Comparison of ENCODE assay signal across 10 cellular contexts in genomic region chr17:17757391-17757791, GRCh38.
DNase-seq lines count a peak whose midpoint lies in the region; ATAC-seq and TF ChIP-seq lines count a peak whose summit lies in the region.
"Had no signal": no experiment of that assay in that cellular context is flagged by ENCODE, and none has a peak within 500 bp of the region (broad histone marks: within the 10 kb centered on the region; RNA-seq: fewer than 3 reads in every experiment).

No MANE protein-coding gene starts in this region.

- peak; percentile 26 for DNase-seq in stimulated activated CD4-positive, alpha-beta T cell treated with anti-CD3 and anti-CD28 coated beads, Interleukin-4, amount 100 ng/mL, for 1 hour
- DNase-seq in stimulated activated CD4-positive, alpha-beta T cell treated with anti-CD3 and anti-CD28 coated beads, Interleukin-2, amount 100 ng/mL, for 48 hours: no peak
- DNase-seq in NOMO-1 (lab: John Stamatoyannopoulos, UW; ENCODE audit: unreplicated experiment in 2 of 2): peak; percentile 35 to 44
- peak; percentile 69 for DNase-seq in activated naive CD8-positive, alpha-beta T cell treated with anti-CD3 and anti-CD28 coated beads, Interleukin-2, amount 10 ng/mL, durations not matched to agents 7 days and 5 days
- no peak for DNase-seq in thyroid gland
- no peak for DNase-seq in dedifferentiated amniotic fluid mesenchymal stem cell (ENCODE audit: extremely low spot score)
- DNase-seq in SK-N-SH: no peak
- no peak for DNase-seq in osteoblast (ENCODE audit: insufficient read length, low spot score, missing footprints)
- DNase-seq: PC-3 had no signal

- H3K27ac ChIP-seq in thyroid gland: peak overlapping the region in 2 of 3 donors; percentile 84 to 87
- peak overlapping the region in 1 of 2 experiments; percentile 58; a peak in 1 of 4 replicates for H3K27ac ChIP-seq in SK-N-SH (ENCODE audit: low read depth in 2 of 2, low read length in 1 of 2)
- H3K27ac ChIP-seq in osteoblast (ENCODE audit: low read depth, low read length): no peak overlapping the region
- H3K27ac ChIP-seq: left lung had no signal

- H3K9me3 Mint-ChIP-seq in activated naive CD8-positive, alpha-beta T cell treated with anti-CD3 and anti-CD28 coated beads, Interleukin-2, amount 10 ng/mL, durations not matched to agents 7 days and 5 days: no peaks in the 10 kb centered on the region

- TF ChIP-seq RAD21 in SK-N-SH (IDR thresholded peaks at IDR 0.05; ENCODE audit: low read length): no peak

- peaks cover 50% of the 10 kb centered on the region for H3K4me1 Mint-ChIP-seq in activated naive CD8-positive, alpha-beta T cell treated with anti-CD3 and anti-CD28 coated beads, Interleukin-2, amount 10 ng/mL, durations not matched to agents 7 days and 5 days

- no peak overlapping the region for H3K9ac ChIP-seq in SK-N-SH

- TF ChIP-seq EP300 in SK-N-SH (IDR thresholded peaks at IDR 0.05; ENCODE audit: borderline replicate concordance in 1 of 2, low read depth in 1 of 2, low read length in 1 of 2): no peak

- H3F3A ChIP-seq in SK-N-SH (replicated peaks; ENCODE audit: insufficient read depth): no peaks in the 10 kb centered on the region

- TF ChIP-seq POLR2A in thyroid gland (IDR thresholded peaks at IDR 0.05): no peak

- TF ChIP-seq CTCF in thyroid gland (IDR thresholded peaks at IDR 0.05) (no peak), SK-N-SH (IDR thresholded peaks at IDR 0.05) (no peak), osteoblast (IDR thresholded peaks at IDR 0.05; ENCODE audit: extremely low read depth, low read depth, low read length) (no peak)

- intact Hi-C loops in thyroid gland (cut with DNase I): no loop called here

- H3K4me3 Mint-ChIP-seq in activated naive CD8-positive, alpha-beta T cell treated with anti-CD3 and anti-CD28 coated beads, Interleukin-2, amount 10 ng/mL, durations not matched to agents 7 days and 5 days: peak overlapping the region; percentile 80

- CTCF ChIA-PET in SK-N-SH (lab: Yijun Ruan, JAX): interaction anchor here (1.2 to 1.5 kb wide), 2 partner anchors 12 to 18 kb away, joined by 3 to 4 read pairs; no protein-coding TSS in a partner anchor

- no peaks in the 10 kb centered on the region for H3K27me3 Mint-ChIP-seq in activated naive CD8-positive, alpha-beta T cell treated with anti-CD3 and anti-CD28 coated beads, Interleukin-2, amount 10 ng/mL, durations not matched to agents 7 days and 5 days

- H3K27ac Mint-ChIP-seq in activated naive CD8-positive, alpha-beta T cell treated with anti-CD3 and anti-CD28 coated beads, Interleukin-2, amount 10 ng/mL, durations not matched to agents 7 days and 5 days: peak overlapping the region; percentile 94

- 75 to 87% methylated on average over 10 to 15 of the region's 15 CpGs for WGBS in thyroid gland, 2 donors
- 92% methylated on average over 10 of the region's 15 CpGs for WGBS in SK-N-SH (ENCODE audit: low lambda C conversion rate)

- H4K20me1 ChIP-seq in SK-N-SH (ENCODE audit: insufficient read depth) (peaks cover 38% of the 10 kb centered on the region), osteoblast (ENCODE audit: insufficient read depth, low read length) (peaks cover 64% of the 10 kb centered on the region)

- POLR2A ChIA-PET in activated naive CD8-positive, alpha-beta T cell treated with anti-CD3 and anti-CD28 coated beads, Interleukin-2, amount 10 ng/mL, durations not matched to agents 7 days and 5 days (lab: Charles Lee): interaction anchor here (0.9 to 1.9 kb wide), 10 partner anchors 9 to 215 kb away, joined by 3 to 8 read pairs (median 4); partner anchors contain the start of genes DRC3, SREBF1 and TOM1L2
- POLR2A ChIA-PET in SK-N-SH (lab: Yijun Ruan, JAX): no interaction called here

- H3K36me3 Mint-ChIP-seq in activated naive CD8-positive, alpha-beta T cell treated with anti-CD3 and anti-CD28 coated beads, Interleukin-2, amount 10 ng/mL, durations not matched to agents 7 days and 5 days: peaks cover 2% of the 10 kb centered on the region

- H3K36me3 ChIP-seq in thyroid gland (no peaks in the 10 kb centered on the region), SK-N-SH (replicated peaks in 1 of 2; ENCODE audit: control insufficient read depth in 1 of 2, insufficient read depth in 2 of 2, low read length in 1 of 2) (peaks cover 0 to 2% of the 10 kb centered on the region in 2 experiments), osteoblast (ENCODE audit: insufficient read depth, low read length) (no peaks in the 10 kb centered on the region)
- H3K36me3 ChIP-seq: left lung had no signal

- H2AFZ ChIP-seq in SK-N-SH (ENCODE audit: low read depth): no peak overlapping the region
- H2AFZ ChIP-seq in osteoblast (ENCODE audit: low read length): no peak overlapping the region

- peak; percentile 74 for ATAC-seq in activated naive CD8-positive, alpha-beta T cell treated with anti-CD3 and anti-CD28 coated beads, Interleukin-2, amount 10 ng/mL, durations not matched to agents 7 days and 5 days (ENCODE audit: low read depth)
- ATAC-seq: left lung, PC-3 had no signal

- H3K9me2 ChIP-seq in SK-N-SH: no peaks in the 10 kb centered on the region

- no peaks in the 10 kb centered on the region for H3K27me3 ChIP-seq in thyroid gland
- no peaks in the 10 kb centered on the region for H3K27me3 ChIP-seq in SK-N-SH (ENCODE audit: insufficient read depth)
- H3K27me3 ChIP-seq in osteoblast (ENCODE audit: insufficient read depth, low read length): no peaks in the 10 kb centered on the region
- H3K27me3 ChIP-seq: left lung had no signal

- H3K9me3 ChIP-seq in thyroid gland: no peaks in the 10 kb centered on the region
- H3K9me3 ChIP-seq in SK-N-SH: no peaks in the 10 kb centered on the region
- no peaks in the 10 kb centered on the region for H3K9me3 ChIP-seq in osteoblast (ENCODE audit: low read depth, low read length)
- H3K9me3 ChIP-seq: left lung had no signal

- H3K4me3 ChIP-seq in thyroid gland (replicated peaks in 1 of 3): no peak overlapping the region
- no peak overlapping the region for H3K4me3 ChIP-seq in SK-N-SH (ENCODE audit: low read depth in 2 of 2, low read length in 1 of 2)
- no peak overlapping the region for H3K4me3 ChIP-seq in osteoblast (ENCODE audit: insufficient read depth, low read length)
- H3K4me3 ChIP-seq: left lung had no signal

- H3K4me1 ChIP-seq in thyroid gland (peaks cover 32 to 47% of the 10 kb centered on the region in 2 donors), SK-N-SH (ENCODE audit: control insufficient read depth in 1 of 2, insufficient read depth in 2 of 2, low read depth in 1 of 2, low read length in 1 of 2) (peaks cover 14 to 63% of the 10 kb centered on the region in 2 experiments; a peak in 2 of 4 replicates), osteoblast (ENCODE audit: insufficient read depth, low read length) (peaks cover 6% of the 10 kb centered on the region)

- no peak overlapping the region for H3K4me2 ChIP-seq in SK-N-SH
- H3K4me2 ChIP-seq in osteoblast (ENCODE audit: insufficient read depth, low read length): no peak overlapping the region

- peaks cover 52% of the 10 kb centered on the region; the same call in 1 of the 2 replicates for H3K79me2 ChIP-seq in SK-N-SH (ENCODE audit: insufficient read depth)
- peaks cover 91% of the 10 kb centered on the region for H3K79me2 ChIP-seq in osteoblast (ENCODE audit: insufficient read depth, low read length)

TF ChIP-seq in SK-N-SH, 30 proteins besides CTCF, POLR2A, EP300 and RAD21 (continues in another document):
- TF ChIP-seq, protein P1, sequence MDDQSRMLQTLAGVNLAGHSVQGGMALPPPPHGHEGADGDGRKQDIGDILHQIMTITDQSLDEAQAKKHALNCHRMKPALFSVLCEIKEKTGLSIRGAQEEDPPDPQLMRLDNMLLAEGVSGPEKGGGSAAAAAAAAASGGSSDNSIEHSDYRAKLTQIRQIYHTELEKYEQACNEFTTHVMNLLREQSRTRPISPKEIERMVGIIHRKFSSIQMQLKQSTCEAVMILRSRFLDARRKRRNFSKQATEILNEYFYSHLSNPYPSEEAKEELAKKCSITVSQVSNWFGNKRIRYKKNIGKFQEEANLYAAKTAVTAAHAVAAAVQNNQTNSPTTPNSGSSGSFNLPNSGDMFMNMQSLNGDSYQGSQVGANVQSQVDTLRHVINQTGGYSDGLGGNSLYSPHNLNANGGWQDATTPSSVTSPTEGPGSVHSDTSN (IDR thresholded peaks at IDR 0.05): no peak
- TF ChIP-seq FOXJ3 (CRISPR knock-in tag; IDR thresholded peaks at IDR 0.05): no peak
- TF ChIP-seq MEF2A (IDR thresholded peaks at IDR 0.05; ENCODE audit: borderline replicate concordance, low read depth): no peak
- TF ChIP-seq CHD2 (IDR thresholded peaks at IDR 0.05; ENCODE audit: low read length, partially characterized antibody): no peak
- TF ChIP-seq RCOR1 (IDR thresholded peaks at IDR 0.05; ENCODE audit: low read length): no peak
- TF ChIP-seq, protein P2, sequence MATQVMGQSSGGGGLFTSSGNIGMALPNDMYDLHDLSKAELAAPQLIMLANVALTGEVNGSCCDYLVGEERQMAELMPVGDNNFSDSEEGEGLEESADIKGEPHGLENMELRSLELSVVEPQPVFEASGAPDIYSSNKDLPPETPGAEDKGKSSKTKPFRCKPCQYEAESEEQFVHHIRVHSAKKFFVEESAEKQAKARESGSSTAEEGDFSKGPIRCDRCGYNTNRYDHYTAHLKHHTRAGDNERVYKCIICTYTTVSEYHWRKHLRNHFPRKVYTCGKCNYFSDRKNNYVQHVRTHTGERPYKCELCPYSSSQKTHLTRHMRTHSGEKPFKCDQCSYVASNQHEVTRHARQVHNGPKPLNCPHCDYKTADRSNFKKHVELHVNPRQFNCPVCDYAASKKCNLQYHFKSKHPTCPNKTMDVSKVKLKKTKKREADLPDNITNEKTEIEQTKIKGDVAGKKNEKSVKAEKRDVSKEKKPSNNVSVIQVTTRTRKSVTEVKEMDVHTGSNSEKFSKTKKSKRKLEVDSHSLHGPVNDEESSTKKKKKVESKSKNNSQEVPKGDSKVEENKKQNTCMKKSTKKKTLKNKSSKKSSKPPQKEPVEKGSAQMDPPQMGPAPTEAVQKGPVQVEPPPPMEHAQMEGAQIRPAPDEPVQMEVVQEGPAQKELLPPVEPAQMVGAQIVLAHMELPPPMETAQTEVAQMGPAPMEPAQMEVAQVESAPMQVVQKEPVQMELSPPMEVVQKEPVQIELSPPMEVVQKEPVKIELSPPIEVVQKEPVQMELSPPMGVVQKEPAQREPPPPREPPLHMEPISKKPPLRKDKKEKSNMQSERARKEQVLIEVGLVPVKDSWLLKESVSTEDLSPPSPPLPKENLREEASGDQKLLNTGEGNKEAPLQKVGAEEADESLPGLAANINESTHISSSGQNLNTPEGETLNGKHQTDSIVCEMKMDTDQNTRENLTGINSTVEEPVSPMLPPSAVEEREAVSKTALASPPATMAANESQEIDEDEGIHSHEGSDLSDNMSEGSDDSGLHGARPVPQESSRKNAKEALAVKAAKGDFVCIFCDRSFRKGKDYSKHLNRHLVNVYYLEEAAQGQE (IDR thresholded peaks at IDR 0.05; ENCODE audit: low read depth, low read length): no peak
- TF ChIP-seq GABPA (IDR thresholded peaks at IDR 0.05; ENCODE audit: low read depth): no peak
- no peak for TF ChIP-seq MAX (IDR thresholded peaks at IDR 0.05; ENCODE audit: low read depth)
- TF ChIP-seq RXRA (IDR thresholded peaks at IDR 0.05; ENCODE audit: borderline replicate concordance, low read depth): no peak

Comparison
In these comparisons a context has a peak if more than half of its experiments do, and no peak if none do; other contexts are left out.
1. DNase-seq: peak in stimulated activated CD4-positive, alpha-beta T cell treated with anti-CD3 and anti-CD28 coated beads, Interleukin-4, amount 100 ng/mL, for 1 hour (single experiment), NOMO-1 (2 of 2) and activated naive CD8-positive, alpha-beta T cell treated with anti-CD3 and anti-CD28 coated beads, Interleukin-2, amount 10 ng/mL, durations not matched to agents 7 days and 5 days (single experiment); none in stimulated activated CD4-positive, alpha-beta T cell treated with anti-CD3 and anti-CD28 coated beads, Interleukin-2, amount 100 ng/mL, for 48 hours (0 of 2), thyroid gland (0 of 2), dedifferentiated amniotic fluid mesenchymal stem cell (single experiment), SK-N-SH (single experiment) and osteoblast (single experiment).